9 cellular contexts compared by ENCODE assay signal in genomic region chr5:80754900-80755299, GRCh38.
A peak's percentile ranks its signal among the peaks of the same experiment; 100 is the strongest.
DNase-seq lines count a peak whose midpoint lies in the region; ATAC-seq, FAIRE-seq and TF ChIP-seq lines count a peak whose summit lies in the region.
"Had no signal": no experiment of that assay in that cellular context is flagged by ENCODE, and none has a peak within 500 bp of the region (broad histone marks: within the 10 kb centered on the region; RNA-seq: fewer than 3 reads in every experiment).

No MANE protein-coding gene starts in this region.

- H3K36me3 ChIP-seq in effector memory CD4-positive, alpha-beta T cell (ENCODE audit: control insufficient read depth, insufficient read depth, low read length): no peaks in the 10 kb centered on the region
- H3K36me3 ChIP-seq in smooth muscle cell (ENCODE audit: low read depth): no peaks in the 10 kb centered on the region

- no peaks in the 10 kb centered on the region for H3K79me2 ChIP-seq in smooth muscle cell (ENCODE audit: low read depth)

- H3K9ac ChIP-seq in smooth muscle cell (ENCODE audit: low read depth): no peak overlapping the region

- H3K27ac ChIP-seq in effector memory CD4-positive, alpha-beta T cell (ENCODE audit: insufficient read depth, low read length, poor library complexity, severe bottlenecking): no peak overlapping the region
- no peak overlapping the region for H3K27ac ChIP-seq in smooth muscle cell (ENCODE audit: low read depth)

- no peak for TF ChIP-seq CTCF in smooth muscle cell (IDR thresholded peaks at IDR 0.05; ENCODE audit: borderline replicate concordance, insufficient read depth, poor library complexity, severe bottlenecking)

- H3K4me3 ChIP-seq in effector memory CD4-positive, alpha-beta T cell (ENCODE audit: insufficient read depth, low read depth, low read length, poor library complexity, severe bottlenecking): peak overlapping the region; percentile 30
- H3K4me3 ChIP-seq in smooth muscle cell: no peak overlapping the region

- no peak overlapping the region for H3K4me2 ChIP-seq in smooth muscle cell

- peak; percentile 75 for FAIRE-seq in GM18507 (lab: Jason Lieb, UNC)
- FAIRE-seq: endometrium had no signal

- H3K4me1 ChIP-seq in effector memory CD4-positive, alpha-beta T cell (ENCODE audit: control insufficient read depth, insufficient read depth, low read length, poor library complexity, severe bottlenecking): peaks cover 27% of the 10 kb centered on the region
- H3K4me1 ChIP-seq in smooth muscle cell (ENCODE audit: low read depth): peaks cover 27% of the 10 kb centered on the region

- 82% methylated on average over 7 of the region's 7 CpGs for WGBS in smooth muscle cell (ENCODE audit: low lambda C conversion rate)

- H3K9me3 ChIP-seq in effector memory CD4-positive, alpha-beta T cell (ENCODE audit: control insufficient read depth, low read length): no peaks in the 10 kb centered on the region
- H3K9me3 ChIP-seq in smooth muscle cell (replicated peaks; ENCODE audit: low read depth): no peaks in the 10 kb centered on the region

- no peaks in the 10 kb centered on the region for H3K27me3 ChIP-seq in effector memory CD4-positive, alpha-beta T cell (replicated peaks; ENCODE audit: control insufficient read depth, insufficient read depth, low read length, poor library complexity, severe bottlenecking)
- no peaks in the 10 kb centered on the region for H3K27me3 ChIP-seq in smooth muscle cell (ENCODE audit: low read depth)

- DNase-seq in GM18507 (ENCODE audit: extremely low spot score, insufficient read length, low read depth) (no peak), NCI-H2227 treated with DMSO at 0.1 percent for 48 hours (lab: John Stamatoyannopoulos, UW) (peak; percentile 54), smooth muscle cell (lab: John Stamatoyannopoulos, UW; ENCODE audit: unreplicated experiment) (no peak), GOT3 (lab: John Stamatoyannopoulos, UW) (no peak)
- no peak for DNase-seq in effector memory CD4-positive, alpha-beta T cell
- peak; percentile 27 to 67 for DNase-seq in stimulated activated CD8-positive, alpha-beta memory T cell treated with anti-CD3 and anti-CD28 coated beads, Interleukin-7, amount 100 ng/mL, for 48 hours (ENCODE audit: extremely low read depth in 1 of 2, low read depth in 1 of 2)

- H4K20me1 ChIP-seq in smooth muscle cell (ENCODE audit: low read depth): no peaks in the 10 kb centered on the region

- no peaks in the 10 kb centered on the region for H3F3A ChIP-seq in smooth muscle cell (ENCODE audit: low read depth)

- H2AFZ ChIP-seq in smooth muscle cell (ENCODE audit: low read depth): no peak overlapping the region

- peak; percentile 54 for ATAC-seq in HG02571 (IDR thresholded peaks at IDR 0.05; ENCODE audit: unreplicated experiment)
- no peak for ATAC-seq in GM19023 (IDR thresholded peaks at IDR 0.05; ENCODE audit: unreplicated experiment)

Comparison
In these comparisons a context has a peak if more than half of its experiments do, and no peak if none do; other contexts are left out.
1. DNase-seq: peak in NCI-H2227 treated with DMSO at 0.1 percent for 48 hours (single experiment) and stimulated activated CD8-positive, alpha-beta memory T cell treated with anti-CD3 and anti-CD28 coated beads, Interleukin-7, amount 100 ng/mL, for 48 hours (2 of 2); none in GM18507 (single experiment), effector memory CD4-positive, alpha-beta T cell (0 of 3), smooth muscle cell (single experiment) and GOT3 (single experiment).